Comparison of ENCODE assay signal across 16 cellular contexts in the genomic region with DNA sequence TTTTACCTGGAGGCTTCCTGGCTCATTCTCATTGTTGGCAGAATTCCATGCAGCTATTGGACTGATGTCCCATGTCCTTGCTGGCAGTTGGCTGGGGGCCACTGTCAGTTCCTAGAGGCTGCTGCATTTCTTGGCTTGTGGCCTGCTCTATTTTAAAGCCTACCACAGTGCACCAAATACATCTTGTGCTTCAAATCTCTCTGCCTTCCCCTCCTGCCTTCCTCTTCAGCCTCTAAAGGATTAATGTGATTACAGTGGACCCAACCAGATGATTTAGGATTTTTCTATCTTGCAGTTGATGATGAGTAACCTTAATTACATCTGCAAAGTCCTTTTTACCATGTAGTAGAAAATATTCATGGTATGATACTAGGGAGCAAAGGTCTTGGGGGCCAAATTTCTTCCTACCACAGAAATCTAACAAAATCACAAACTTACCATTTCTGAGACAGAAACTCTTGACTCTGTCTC.
DNase-seq lines count a peak whose midpoint lies in the region; ATAC-seq, FAIRE-seq and TF ChIP-seq lines count a peak whose summit lies in the region.
"Had no signal": no experiment of that assay in that cellular context is flagged by ENCODE, and none has a peak within 500 bp of the region (broad histone marks: within the 10 kb centered on the region; RNA-seq: fewer than 3 reads in every experiment).

No MANE protein-coding gene starts in this region.

- H4K20me1 ChIP-seq in K562 (replicated peaks; ENCODE audit: control insufficient read depth, insufficient read depth, low read length) = no peaks in the 10 kb centered on the region

- no peak overlapping the region for H2BK15ac ChIP-seq in mesenchymal stem cell (ENCODE audit: low read depth, poor library complexity, severe bottlenecking)

- H3K4me3 Mint-ChIP-seq in CD4-positive, alpha-beta T cell = no peak overlapping the region
- H3K4me3 Mint-ChIP-seq: activated CD8-positive, alpha-beta T cell treated with anti-CD3 and anti-CD28 coated beads for 36 hours; activated naive CD4-positive, alpha-beta T cell treated with anti-CD3 and anti-CD28 coated beads, Interleukin-2, amount 50 U/mL, for 24 hours had no signal

- TF ChIP-seq POLR2A in NB4 (IDR thresholded peaks at IDR 0.05; ENCODE audit: extremely low read depth, insufficient read length) (no peak), K562 (conservative IDR thresholded peaks at IDR 0.05) (no peak)

- H3K9me3 Mint-ChIP-seq in CD4-positive, alpha-beta T cell = no peaks in the 10 kb centered on the region
- H3K9me3 Mint-ChIP-seq: activated CD8-positive, alpha-beta T cell treated with anti-CD3 and anti-CD28 coated beads for 36 hours; activated naive CD4-positive, alpha-beta T cell treated with anti-CD3 and anti-CD28 coated beads, Interleukin-2, amount 50 U/mL, for 24 hours had no signal

- CTCF ChIA-PET in K562 (lab: Yijun Ruan, JAX; ENCODE audit: low intra/inter-chr PET ratio) = no interaction called here
- CTCF ChIA-PET in CD4-positive, alpha-beta T cell (lab: Charles Lee) = no interaction called here

- in situ Hi-C loops in K562 (cut with MboI) = no loop called here

- peaks cover 51% of the 10 kb centered on the region for H3K36me3 Mint-ChIP-seq in CD4-positive, alpha-beta T cell (ENCODE audit: low read depth)

- no peak overlapping the region for H2BK5ac ChIP-seq in mesenchymal stem cell (ENCODE audit: low read depth, low read length, poor library complexity, severe bottlenecking)

- no peak overlapping the region for H2AFZ ChIP-seq in K562 (ENCODE audit: low read depth, low read length)
- H2AFZ ChIP-seq in mesenchymal stem cell (ENCODE audit: low read depth, low read length) = no peak overlapping the region

- no peak overlapping the region for H4K8ac ChIP-seq in mesenchymal stem cell (ENCODE audit: low read length)

- POLR2A ChIA-PET in K562 (lab: Yijun Ruan, JAX) = interaction anchor here (0.9 kb wide), 1 partner anchor 246 kb away, joined by 3 read pairs; no protein-coding TSS in a partner anchor
- POLR2A ChIA-PET in CD4-positive, alpha-beta T cell (lab: Charles Lee) = no interaction called here

- H3K36me3 ChIP-seq in K562 (ENCODE audit: control insufficient read depth, insufficient read depth, low read length) (no peaks in the 10 kb centered on the region), mesenchymal stem cell (ENCODE audit: control insufficient read depth in 1 of 2, insufficient read depth in 2 of 2, low read depth in 1 of 2, low read length in 2 of 2) (peaks cover 4 to 7% of the 10 kb centered on the region in 2 experiments)
- H3K36me3 ChIP-seq: ovary had no signal

- no peaks in the 10 kb centered on the region for H3K9me1 ChIP-seq in K562 (ENCODE audit: control insufficient read depth, insufficient read depth, low read length)

- H3K4me3 ChIP-seq in NB4 (ENCODE audit: low read depth, low read length) (no peak overlapping the region), K562 (no peak overlapping the region), mesenchymal stem cell (ENCODE audit: insufficient read depth in 1 of 2, low read depth in 1 of 2, low read length in 2 of 2) (no peak overlapping the region)
- H3K4me3 ChIP-seq: dorsolateral prefrontal cortex, gastrocnemius medialis, ovary had no signal

- H3K79me1 ChIP-seq in mesenchymal stem cell (replicated peaks; ENCODE audit: low read length, poor library complexity, severe bottlenecking) = no peaks in the 10 kb centered on the region

- H3K9ac ChIP-seq in K562 (ENCODE audit: insufficient read depth in 1 of 2, low read depth in 2 of 2, low read length in 2 of 2) (no peak overlapping the region), mesenchymal stem cell (ENCODE audit: low read length) (no peak overlapping the region)

- no peak overlapping the region for H4K91ac ChIP-seq in mesenchymal stem cell (ENCODE audit: low read length)

- H3K27ac Mint-ChIP-seq in CD4-positive, alpha-beta T cell = no peak overlapping the region
- H3K27ac Mint-ChIP-seq: activated CD8-positive, alpha-beta T cell treated with anti-CD3 and anti-CD28 coated beads for 36 hours; activated naive CD4-positive, alpha-beta T cell treated with anti-CD3 and anti-CD28 coated beads, Interleukin-2, amount 50 U/mL, for 24 hours had no signal

- H3K27ac ChIP-seq in K562 (ENCODE audit: extremely low read depth, low read depth, low read length) (no peak overlapping the region), mesenchymal stem cell (ENCODE audit: low read length, poor library complexity, severe bottlenecking) (peak overlapping the region; percentile 31)
- H3K27ac ChIP-seq in CD4-positive, alpha-beta T cell (ENCODE audit: low read depth, low read length) = no peak overlapping the region
- H3K27ac ChIP-seq: ovary had no signal

- H3K4me1 ChIP-seq in K562 (replicated peaks in 1 of 2; ENCODE audit: control insufficient read depth in 2 of 2, insufficient read depth in 2 of 2, low read length in 2 of 2) (peaks cover 0 to 4% of the 10 kb centered on the region in 2 experiments; a peak in 1 of 5 replicates), mesenchymal stem cell (ENCODE audit: control insufficient read depth, insufficient read depth, low read depth, low read length) (peaks cover 6% of the 10 kb centered on the region)

- TF ChIP-seq RAD21 in K562 (CRISPR knock-in tag; conservative IDR thresholded peaks at IDR 0.05 in 1 of 2, IDR thresholded peaks at IDR 0.05 in 1 of 2) = no peak

- H2BK12ac ChIP-seq in mesenchymal stem cell (ENCODE audit: low read length in 2 of 2) = peak overlapping the region in 1 of 2 experiments; percentile 1

- H3K79me2 ChIP-seq in K562 (ENCODE audit: control insufficient read depth, insufficient read depth, low read length) = no peaks in the 10 kb centered on the region

- TF ChIP-seq EP300 in K562 (IDR thresholded peaks at IDR 0.05; ENCODE audit: low read length) = no peak

- no peak overlapping the region for H3K4me2 ChIP-seq in K562 (ENCODE audit: insufficient read depth, low read length)
- no peak overlapping the region for H3K4me2 ChIP-seq in mesenchymal stem cell (ENCODE audit: low read length, poor library complexity, severe bottlenecking)

- H2BK120ac ChIP-seq in mesenchymal stem cell (ENCODE audit: low read depth, low read length) = no peak overlapping the region

- H3K23ac ChIP-seq in mesenchymal stem cell (ENCODE audit: low read length in 2 of 2) = no peak overlapping the region

- no peak overlapping the region for H3K4ac ChIP-seq in mesenchymal stem cell (ENCODE audit: low read depth in 1 of 2, low read length in 2 of 2)

- no peak for TF ChIP-seq CTCF in NB4 (IDR thresholded peaks at IDR 0.05; ENCODE audit: low read depth, low read length)
- TF ChIP-seq CTCF in K562 (IDR thresholded peaks at IDR 0.05 in 2 of 3, conservative IDR thresholded peaks at IDR 0.05 in 1 of 3; ENCODE audit: insufficient read depth in 2 of 3, low read depth in 1 of 3, low read length in 3 of 3) = no peak
- TF ChIP-seq CTCF in CD4-positive, alpha-beta T cell (IDR thresholded peaks at IDR 0.05) = no peak

- intact Hi-C loops in K562 (cut with micrococcal nuclease) = no loop called here
- intact Hi-C loops in CD4-positive, alpha-beta T cell (cut with DNase I, micrococcal nuclease) = no loop called here

- no TSS peak for BruUV-seq in K562 (replicated peaks; lab: Mats Ljungman, UMichigan)

- ATAC-seq in K562 (no peak), HG02642 (IDR thresholded peaks at IDR 0.05; ENCODE audit: poor library complexity, unreplicated experiment) (no peak)
- no peak for ATAC-seq in CD4-positive, alpha-beta T cell (ENCODE audit: poor library complexity)
- ATAC-seq: activated CD8-positive, alpha-beta T cell treated with anti-CD3 and anti-CD28 coated beads for 36 hours had no signal

- no peak for FAIRE-seq in K562 (lab: Jason Lieb, UNC)

- H3K27me3 ChIP-seq in K562 (ENCODE audit: control insufficient read depth in 2 of 2, insufficient read depth in 2 of 2, low read length in 2 of 2) (no peaks in the 10 kb centered on the region; a peak in 2 of 5 replicates), mesenchymal stem cell (ENCODE audit: control insufficient read depth in 1 of 2, insufficient read depth in 1 of 2, low read length in 2 of 2) (no peaks in the 10 kb centered on the region)
- H3K27me3 ChIP-seq in CD4-positive, alpha-beta T cell (ENCODE audit: control insufficient read depth, insufficient read depth, low read length) = no peaks in the 10 kb centered on the region
- H3K27me3 ChIP-seq: dorsolateral prefrontal cortex, gastrocnemius medialis, ovary had no signal

- H3K9me3 ChIP-seq in K562 (replicated peaks; ENCODE audit: control insufficient read depth, insufficient read depth, low read depth, low read length) (no peaks in the 10 kb centered on the region), mesenchymal stem cell (ENCODE audit: control insufficient read depth, low read length) (no peaks in the 10 kb centered on the region)
- no peaks in the 10 kb centered on the region for H3K9me3 ChIP-seq in CD4-positive, alpha-beta T cell (ENCODE audit: control insufficient read depth, low read length)
- H3K9me3 ChIP-seq: gastrocnemius medialis, ovary had no signal

- H3K14ac ChIP-seq in mesenchymal stem cell (ENCODE audit: low read length in 2 of 2) = no peak overlapping the region

- DNase-seq in COR-L47 (lab: John Stamatoyannopoulos, UW) = peak; percentile 34
- DNase-seq in NB4 (ENCODE audit: low read depth) = peak; percentile 7
- DNase-seq in K562 (ENCODE audit: extremely low read depth in 1 of 4, low spot score in 3 of 4) = no peak
- DNase-seq in mesenchymal stem cell = peak; percentile 18
- no peak for DNase-seq in SW 1271 (lab: John Stamatoyannopoulos, UW)
- DNase-seq in CD4-positive, alpha-beta T cell = no peak
- no peak for DNase-seq in DMS114 treated with DMSO at 0.1 percent for 48 hours (lab: John Stamatoyannopoulos, UW; ENCODE audit: unreplicated experiment)
- DNase-seq: activated CD8-positive, alpha-beta T cell treated with anti-CD3 and anti-CD28 coated beads for 36 hours; DND-41; ovary; stimulated activated CD4-positive, alpha-beta T cell treated with anti-CD3 and anti-CD28 coated beads, Interleukin-2, amount 100 ng/mL, for 24 hours; stimulated activated naive CD4-positive, alpha-beta T cell treated with Interleukin-2 at 50 U/mL for 16 hours had no signal

- H3K27me3 Mint-ChIP-seq in CD4-positive, alpha-beta T cell = no peaks in the 10 kb centered on the region
- H3K27me3 Mint-ChIP-seq: activated CD8-positive, alpha-beta T cell treated with anti-CD3 and anti-CD28 coated beads for 36 hours; activated naive CD4-positive, alpha-beta T cell treated with anti-CD3 and anti-CD28 coated beads, Interleukin-2, amount 50 U/mL, for 24 hours had no signal

- peaks cover 5% of the 10 kb centered on the region for H3K4me1 Mint-ChIP-seq in CD4-positive, alpha-beta T cell (ENCODE audit: low read depth)
- H3K4me1 Mint-ChIP-seq: activated naive CD4-positive, alpha-beta T cell treated with anti-CD3 and anti-CD28 coated beads, Interleukin-2, amount 50 U/mL, for 24 hours had no signal

- H3K18ac ChIP-seq in mesenchymal stem cell (ENCODE audit: low read depth in 1 of 2, low read length in 2 of 2) = no peak overlapping the region

- no peak overlapping the region for H2AK5ac ChIP-seq in mesenchymal stem cell (ENCODE audit: low read length, severe bottlenecking)

TF ChIP-seq in K562, 482 proteins besides CTCF, POLR2A, EP300 and RAD21 (continues in another document):
- TF ChIP-seq TSC22D4 (tag; IDR thresholded peaks at IDR 0.05) = no peak
- TF ChIP-seq NFIX (CRISPR knock-in tag; IDR thresholded peaks at IDR 0.05; ENCODE audit: low read depth) = 0 out of 2 replicates have a peak, but pooled peaks have one; percentile 9

Comparison
In these comparisons a context has a peak if more than half of its experiments do, and no peak if none do; other contexts are left out.
1. DNase-seq: peak in COR-L47 (single experiment), NB4 (single experiment) and mesenchymal stem cell (single experiment); none in K562 (0 of 4), SW 1271 (0 of 2), CD4-positive, alpha-beta T cell (0 of 10) and DMS114 treated with DMSO at 0.1 percent for 48 hours (single experiment).